19 cellular contexts compared by ENCODE assay signal in genomic region chr2:23565814-23566213, GRCh38.
A peak's percentile ranks its signal among the peaks of the same experiment; 100 is the strongest.
DNase-seq lines count a peak whose midpoint lies in the region; ATAC-seq and TF ChIP-seq lines count a peak whose summit lies in the region.
"Had no signal": no experiment of that assay in that cellular context is flagged by ENCODE, and none has a peak within 500 bp of the region (broad histone marks: within the 10 kb centered on the region; RNA-seq: fewer than 3 reads in every experiment).

No MANE protein-coding gene starts in this region.

- no peaks in the 10 kb centered on the region for H3K36me3 Mint-ChIP-seq in nephron progenitor cell (ENCODE audit: low read depth)

- H3K36me3 ChIP-seq in muscle layer of duodenum (ENCODE audit: control insufficient read depth in 1 of 2, insufficient read depth in 2 of 2, low read length in 2 of 2) (no peaks in the 10 kb centered on the region), tibial artery (peaks cover 0 to 6% (median 0%) of the 10 kb centered on the region in 3 donors)
- H3K36me3 ChIP-seq: neutrophil had no signal

- H3K27ac Mint-ChIP-seq in nephron progenitor cell, result no peak overlapping the region
- H3K27ac Mint-ChIP-seq: activated naive CD4-positive, alpha-beta T cell treated with anti-CD3 and anti-CD28 coated beads for 36 hours; activated T-cell treated with anti-CD3 and anti-CD28 coated beads, Interleukin-2, amount 50 U/mL, for 24 hours had no signal

- TF ChIP-seq CTCF in tibial artery (IDR thresholded peaks at IDR 0.05) (no peak), nephron progenitor cell (IDR thresholded peaks at IDR 0.05) (no peak)

- H3K9me3 Mint-ChIP-seq in nephron progenitor cell, result no peaks in the 10 kb centered on the region
- H3K9me3 Mint-ChIP-seq: activated naive CD4-positive, alpha-beta T cell treated with anti-CD3 and anti-CD28 coated beads for 36 hours; activated T-cell treated with anti-CD3 and anti-CD28 coated beads, Interleukin-2, amount 50 U/mL, for 24 hours had no signal

- H3K27me3 ChIP-seq in muscle layer of duodenum (ENCODE audit: low read depth, low read length), result no peaks in the 10 kb centered on the region
- H3K27me3 ChIP-seq in tibial artery, result no peaks in the 10 kb centered on the region
- H3K27me3 ChIP-seq: testis had no signal

- H3K4me3 ChIP-seq in muscle layer of duodenum (ENCODE audit: low read depth in 1 of 2, low read length in 2 of 2) (no peak overlapping the region), tibial artery (no peak overlapping the region)
- H3K4me3 ChIP-seq: testis had no signal

- intact Hi-C loops in Right ventricle myocardium inferior (cut with DNase I) (no loop called here), tibial artery (cut with DNase I; ENCODE audit: low total_unique reads) (loop anchor here (10.0 kb wide), 1 partner anchor 61 kb away; no protein-coding TSS in a partner anchor)

- H3K4me3 Mint-ChIP-seq in nephron progenitor cell, result no peak overlapping the region
- H3K4me3 Mint-ChIP-seq: activated naive CD4-positive, alpha-beta T cell treated with anti-CD3 and anti-CD28 coated beads for 36 hours; activated T-cell treated with anti-CD3 and anti-CD28 coated beads, Interleukin-2, amount 50 U/mL, for 24 hours had no signal

- peak; percentile 65 for DNase-seq in RPMI7951 (ENCODE audit: low read depth)
- no peak for DNase-seq in Right ventricle myocardium inferior (ENCODE audit: missing footprints)
- DNase-seq in tibial artery, result no peak
- DNase-seq in nephron progenitor cell, result no peak
- no peak for DNase-seq in left lobe of liver (ENCODE audit: low spot score)
- DNase-seq: activated CD4-positive, CD25-positive, alpha-beta regulatory T cell treated with anti-CD3 and anti-CD28 coated beads, Interleukin-2, amount 50 U/mL, for 72 hours; activated naive CD4-positive, alpha-beta T cell treated with anti-CD3 and anti-CD28 coated beads for 36 hours; activated T-cell treated with anti-CD3 and anti-CD28 coated beads, Interleukin-2, amount 50 U/mL, for 24 hours; cerebellar nuclear complex; NCI-H1105 treated with DMSO at 0.1 percent for 48 hours; NCI-H2081; retina; stimulated activated CD4-positive, alpha-beta T cell treated with anti-CD3 and anti-CD28 coated beads, Interleukin-15, amount 100 ng/mL, for 24 hours; testis had no signal

- peaks cover 70% of the 10 kb centered on the region for H3K4me1 Mint-ChIP-seq in nephron progenitor cell

- no peaks in the 10 kb centered on the region for H3K27me3 Mint-ChIP-seq in nephron progenitor cell (ENCODE audit: low read depth, poor library complexity)
- H3K27me3 Mint-ChIP-seq: activated T-cell treated with anti-CD3 and anti-CD28 coated beads, Interleukin-2, amount 50 U/mL, for 24 hours had no signal

- ATAC-seq in Right ventricle myocardium inferior (peak; percentile 53), HG02610 (IDR thresholded peaks at IDR 0.05; ENCODE audit: unreplicated experiment) (no peak), GM18861 (IDR thresholded peaks at IDR 0.05; ENCODE audit: unreplicated experiment) (no peak), left lobe of liver (no peak)
- ATAC-seq: HepG2 had no signal

- H3K4me1 ChIP-seq in muscle layer of duodenum (ENCODE audit: control insufficient read depth in 1 of 2, insufficient read depth in 2 of 2, low read length in 2 of 2), result peaks cover 3 to 54% of the 10 kb centered on the region in 2 donors
- peaks cover 0 to 95% (median 66%) of the 10 kb centered on the region in 4 donors for H3K4me1 ChIP-seq in tibial artery

- peak overlapping the region; percentile 42 for H3K27ac ChIP-seq in muscle layer of duodenum (ENCODE audit: low read length)
- H3K27ac ChIP-seq in tibial artery, result peak overlapping the region; percentile 79 to 80
- H3K27ac ChIP-seq: neutrophil, testis had no signal

- no peaks in the 10 kb centered on the region for H3K9me3 ChIP-seq in muscle layer of duodenum (ENCODE audit: control insufficient read depth in 1 of 2, low read length in 2 of 2)
- no peaks in the 10 kb centered on the region for H3K9me3 ChIP-seq in tibial artery
- H3K9me3 ChIP-seq: neutrophil, testis had no signal
